ENCODE assay signal across 10 cellular contexts in the genomic region with DNA sequence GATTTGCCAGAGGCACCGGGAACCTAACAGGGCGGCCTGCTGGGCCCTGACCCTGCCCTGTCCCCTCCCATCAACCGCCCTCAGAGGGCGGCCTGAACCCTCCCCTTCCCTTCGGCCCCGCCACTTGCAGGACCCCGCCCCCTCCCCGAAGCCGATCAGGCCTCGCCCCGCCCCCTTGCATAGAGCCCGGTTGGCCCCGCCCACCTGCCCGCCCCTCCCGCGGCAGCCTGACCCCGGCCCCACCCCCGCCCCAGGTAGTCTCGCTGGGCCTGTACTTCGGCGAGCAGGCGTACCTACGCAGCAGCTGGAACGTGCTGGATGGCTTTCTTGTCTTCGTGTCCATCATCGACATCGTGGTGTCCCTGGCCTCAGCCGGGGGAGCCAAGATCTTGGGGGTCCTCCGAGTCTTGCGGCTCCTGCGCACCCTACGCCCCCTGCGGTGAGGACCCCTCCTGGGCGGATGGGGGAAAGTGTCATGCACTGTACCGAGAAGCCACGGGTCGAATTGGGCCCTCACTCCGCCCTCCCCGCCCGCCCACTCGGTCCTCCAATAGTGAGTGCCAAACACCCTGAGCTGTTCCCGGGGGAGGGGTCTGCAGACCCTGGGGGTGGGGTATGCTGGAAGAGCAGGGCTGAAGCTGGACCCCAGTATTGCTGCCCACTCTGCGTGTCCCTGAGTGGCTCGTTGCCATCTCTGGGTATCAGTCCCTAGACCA.
A peak's percentile ranks its signal among the peaks of the same experiment; 100 is the strongest.
DNase-seq lines count a peak whose midpoint lies in the region; ATAC-seq and TF ChIP-seq lines count a peak whose summit lies in the region.
"Had no signal": no experiment of that assay in that cellular context is flagged by ENCODE, and none has a peak within 500 bp of the region (broad histone marks: within the 10 kb centered on the region; RNA-seq: fewer than 3 reads in every experiment).

No MANE protein-coding gene starts in this region.

- TF ChIP-seq POLR2A in gastrocnemius medialis (IDR thresholded peaks at IDR 0.05): no peak

- peak; percentile 70 for DNase-seq in activated effector memory CD4-positive, alpha-beta T cell treated with anti-CD3 and anti-CD28 coated beads, Interleukin-2, amount 50 U/mL, for 16 hours
- DNase-seq in activated effector memory CD4-positive, alpha-beta T cell treated with Interleukin-2 at 50 U/mL for 16 hours: no peak
- DNase-seq in activated CD4-positive, alpha-beta T cell treated with anti-CD3 and anti-CD28 coated beads for 48 hours: peak; percentile 48
- DNase-seq in hepatocyte (ENCODE audit: low spot score) (peak; percentile 38), gastrocnemius medialis (no peak), NCI-H2171 treated with DMSO at 0.1 percent for 48 hours (lab: John Stamatoyannopoulos, UW) (no peak)
- DNase-seq in stimulated activated effector memory CD8-positive, alpha-beta T cell treated with anti-CD3 and anti-CD28 coated beads, Interleukin-12 subunit alpha, Interleukin-12 subunit beta, amount 100 ng/mL, for 72 hours (ENCODE audit: low spot score in 2 of 2): no peak
- DNase-seq: posterior cingulate gyrus had no signal

- ATAC-seq in stimulated activated effector memory CD8-positive, alpha-beta T cell treated with anti-CD3 and anti-CD28 coated beads, Interleukin-12 subunit alpha, Interleukin-12 subunit beta, amount 100 ng/mL, for 72 hours: no peak
- no peak for ATAC-seq in gastrocnemius medialis
- ATAC-seq in GM18909 (IDR thresholded peaks at IDR 0.05; ENCODE audit: poor library complexity, unreplicated experiment): no peak

- no peak for TF ChIP-seq CTCF in hepatocyte (IDR thresholded peaks at IDR 0.05; ENCODE audit: poor library complexity)
- no peak for TF ChIP-seq CTCF in gastrocnemius medialis (IDR thresholded peaks at IDR 0.05 in 4 of 5, conservative IDR thresholded peaks at IDR 0.05 in 1 of 5)

- no peak overlapping the region for H2AFZ ChIP-seq in hepatocyte

- no peaks in the 10 kb centered on the region for H3K9me2 ChIP-seq in hepatocyte (replicated peaks; ENCODE audit: insufficient read depth)

- H3K36me3 Mint-ChIP-seq in stimulated activated effector memory CD8-positive, alpha-beta T cell treated with anti-CD3 and anti-CD28 coated beads, Interleukin-12 subunit alpha, Interleukin-12 subunit beta, amount 100 ng/mL, for 72 hours: no peaks in the 10 kb centered on the region
- H3K36me3 Mint-ChIP-seq: immature natural killer cell had no signal

- no peak overlapping the region for H3K4me3 ChIP-seq in hepatocyte
- H3K4me3 ChIP-seq in gastrocnemius medialis: no peak overlapping the region

- peak overlapping the region; percentile 66 for H3K4me3 Mint-ChIP-seq in stimulated activated effector memory CD8-positive, alpha-beta T cell treated with anti-CD3 and anti-CD28 coated beads, Interleukin-12 subunit alpha, Interleukin-12 subunit beta, amount 100 ng/mL, for 72 hours

- H3K36me3 ChIP-seq in hepatocyte (replicated peaks; ENCODE audit: insufficient read depth, low read depth): no peaks in the 10 kb centered on the region
- no peaks in the 10 kb centered on the region for H3K36me3 ChIP-seq in gastrocnemius medialis

- H3K27ac ChIP-seq in hepatocyte (no peak overlapping the region), gastrocnemius medialis (no peak overlapping the region)

- no peaks in the 10 kb centered on the region for H3K79me2 ChIP-seq in hepatocyte

- in situ Hi-C loops in gastrocnemius medialis (cut with MboI; ENCODE audit: low sequenced_read_pairs in 4 of 4): no loop called here

- H3K9me3 ChIP-seq in hepatocyte (ENCODE audit: low read depth) (no peaks in the 10 kb centered on the region), gastrocnemius medialis (no peaks in the 10 kb centered on the region)

- peak overlapping the region; percentile 53 for H3K4me2 ChIP-seq in hepatocyte

- intact Hi-C loops in gastrocnemius medialis (cut with DNase I; ENCODE audit: low total_unique reads): no loop called here

- no peak overlapping the region for H3K27ac Mint-ChIP-seq in stimulated activated effector memory CD8-positive, alpha-beta T cell treated with anti-CD3 and anti-CD28 coated beads, Interleukin-12 subunit alpha, Interleukin-12 subunit beta, amount 100 ng/mL, for 72 hours
- H3K27ac Mint-ChIP-seq: immature natural killer cell had no signal

- peaks cover 27% of the 10 kb centered on the region for H3K4me1 Mint-ChIP-seq in stimulated activated effector memory CD8-positive, alpha-beta T cell treated with anti-CD3 and anti-CD28 coated beads, Interleukin-12 subunit alpha, Interleukin-12 subunit beta, amount 100 ng/mL, for 72 hours

- 13% methylated on average over 17 of the region's 44 CpGs for WGBS in hepatocyte (ENCODE audit: low lambda C conversion rate, missing lambda C conversion rate)

- H3K4me1 ChIP-seq in hepatocyte (ENCODE audit: insufficient read depth) (peaks cover 8% of the 10 kb centered on the region), gastrocnemius medialis (no peaks in the 10 kb centered on the region)

- no peaks in the 10 kb centered on the region for H4K20me1 ChIP-seq in hepatocyte (ENCODE audit: insufficient read depth, poor library complexity, severe bottlenecking)

- no peaks in the 10 kb centered on the region for H3K9me3 Mint-ChIP-seq in stimulated activated effector memory CD8-positive, alpha-beta T cell treated with anti-CD3 and anti-CD28 coated beads, Interleukin-12 subunit alpha, Interleukin-12 subunit beta, amount 100 ng/mL, for 72 hours

- peaks cover 45% of the 10 kb centered on the region for H3K27me3 ChIP-seq in hepatocyte
- peaks cover 49 to 55% (median 50%) of the 10 kb centered on the region in 3 donors for H3K27me3 ChIP-seq in gastrocnemius medialis

Comparison
In these comparisons a context has a peak if more than half of its experiments do, and no peak if none do; other contexts are left out.
1. DNase-seq: peak in activated effector memory CD4-positive, alpha-beta T cell treated with anti-CD3 and anti-CD28 coated beads, Interleukin-2, amount 50 U/mL, for 16 hours (single experiment), activated CD4-positive, alpha-beta T cell treated with anti-CD3 and anti-CD28 coated beads for 48 hours (single experiment) and hepatocyte (single experiment); none in activated effector memory CD4-positive, alpha-beta T cell treated with Interleukin-2 at 50 U/mL for 16 hours (single experiment), stimulated activated effector memory CD8-positive, alpha-beta T cell treated with anti-CD3 and anti-CD28 coated beads, Interleukin-12 subunit alpha, Interleukin-12 subunit beta, amount 100 ng/mL, for 72 hours (0 of 2), gastrocnemius medialis (0 of 2) and NCI-H2171 treated with DMSO at 0.1 percent for 48 hours (single experiment).